22 cellular contexts compared by ENCODE assay signal in genomic region chr2:132429941-132430573, GRCh38. TPM values are rescaled to one million over a fixed set of nuclear protein-coding genes. Genes with fewer than 3 reads are reported as not detected.
"Had no signal": no experiment of that assay in that cellular context is flagged by ENCODE, and none has a peak within 500 bp of the region (broad histone marks: within the 10 kb centered on the region; RNA-seq: fewer than 3 reads in every experiment).

No MANE protein-coding gene starts in this region.

- H3K27me3 Mint-ChIP-seq: activated naive CD4-positive, alpha-beta T cell treated with anti-CD3 and anti-CD28 coated beads, Interleukin-2, amount 10 ng/mL, durations not matched to agents 7 days and 5 days; activated naive CD8-positive, alpha-beta T cell treated with anti-CD3 and anti-CD28 coated beads, Interleukin-2, amount 10 ng/mL, durations not matched to agents 7 days and 5 days had no signal

- H3K4me3 Mint-ChIP-seq: activated CD8-positive, alpha-beta T cell treated with anti-CD3 and anti-CD28 coated beads for 36 hours; activated naive CD4-positive, alpha-beta T cell treated with anti-CD3 and anti-CD28 coated beads, Interleukin-2, amount 10 ng/mL, durations not matched to agents 7 days and 5 days; activated naive CD8-positive, alpha-beta T cell treated with anti-CD3 and anti-CD28 coated beads, Interleukin-2, amount 10 ng/mL, durations not matched to agents 7 days and 5 days; activated T-cell treated with anti-CD3 and anti-CD28 coated beads, Interleukin-2, amount 50 U/mL, for 72 hours; T-helper 1 cell treated with Interleukin-12 subunit alpha and Interleukin-12 subunit beta and Interleukin-4 antibody, amounts not matched to agents 30 μg/mL and 1 μg/mL, for 36 hours had no signal

- H3K27ac ChIP-seq: adrenal gland, SJCRH30 had no signal

- H3K9me3 ChIP-seq: adrenal gland, SJCRH30, SK-N-SH had no signal

- H3K27ac Mint-ChIP-seq: activated CD8-positive, alpha-beta T cell treated with anti-CD3 and anti-CD28 coated beads for 36 hours; activated naive CD4-positive, alpha-beta T cell treated with anti-CD3 and anti-CD28 coated beads, Interleukin-2, amount 10 ng/mL, durations not matched to agents 7 days and 5 days; activated naive CD8-positive, alpha-beta T cell treated with anti-CD3 and anti-CD28 coated beads, Interleukin-2, amount 10 ng/mL, durations not matched to agents 7 days and 5 days; activated T-cell treated with anti-CD3 and anti-CD28 coated beads, Interleukin-2, amount 50 U/mL, for 72 hours; activated T-helper 2 cell treated with anti-CD3 and anti-CD28 coated beads, Interferon-gamma antibody, Interleukin-2, Interleukin-4, amounts not matched to agents 10 μg/mL and 5 μg/mL and 100 μg/mL, durations not matched to agents 14 hours and 24 hours and 36 hours; T-helper 1 cell treated with Interleukin-12 subunit alpha and Interleukin-12 subunit beta and Interleukin-4 antibody, amounts not matched to agents 30 μg/mL and 1 μg/mL, for 36 hours had no signal

- DNase-seq: activated CD4-positive, alpha-beta T cell treated with anti-CD3 and anti-CD28 coated beads for 4 hours; activated CD8-positive, alpha-beta memory T cell treated with anti-CD3 and anti-CD28 coated beads, Interleukin-2, amount 50 U/mL, for 4 hours; activated CD8-positive, alpha-beta T cell treated with anti-CD3 and anti-CD28 coated beads for 36 hours; activated gamma-delta T cell treated with Interleukin-2 at 50 U/mL for 16 hours; activated naive CD4-positive, alpha-beta T cell treated with anti-CD3 and anti-CD28 coated beads, Interleukin-2, amount 10 ng/mL, durations not matched to agents 7 days and 5 days; activated naive CD8-positive, alpha-beta T cell treated with anti-CD3 and anti-CD28 coated beads, Interleukin-2, amount 10 ng/mL, durations not matched to agents 7 days and 5 days; activated T-cell treated with anti-CD3 and anti-CD28 coated beads, Interleukin-2, amount 50 U/mL, for 72 hours; adrenal gland; anterior cingulate cortex; central memory CD4-positive, alpha-beta T cell; NCI-H1092; NCI-H1417; NCI-H1694; NCI-H2029; NCI-H2107; NCI-H524; Right ventricle myocardium superior; SJCRH30; SK-N-SH had no signal

- H3K27me3 ChIP-seq: adrenal gland, SJCRH30 had no signal

- H3K4me3 ChIP-seq: adrenal gland, SJCRH30 had no signal

- H3K4me1 ChIP-seq: adrenal gland, SJCRH30 had no signal

- H3K36me3 Mint-ChIP-seq: activated naive CD4-positive, alpha-beta T cell treated with anti-CD3 and anti-CD28 coated beads, Interleukin-2, amount 10 ng/mL, durations not matched to agents 7 days and 5 days; activated naive CD8-positive, alpha-beta T cell treated with anti-CD3 and anti-CD28 coated beads, Interleukin-2, amount 10 ng/mL, durations not matched to agents 7 days and 5 days had no signal

- H3K36me3 ChIP-seq: adrenal gland, SJCRH30 had no signal

- ATAC-seq: activated CD4-positive, CD25-positive, alpha-beta regulatory T cell treated with anti-CD3 and anti-CD28 coated beads, Interleukin-2, amount 50 U/mL, for 24 hours; activated CD8-positive, alpha-beta T cell treated with anti-CD3 and anti-CD28 coated beads for 36 hours; activated T-cell treated with anti-CD3 and anti-CD28 coated beads, Interleukin-2, amount 50 U/mL, for 72 hours had no signal

- H3K4me1 Mint-ChIP-seq: activated naive CD4-positive, alpha-beta T cell treated with anti-CD3 and anti-CD28 coated beads, Interleukin-2, amount 10 ng/mL, durations not matched to agents 7 days and 5 days; activated naive CD8-positive, alpha-beta T cell treated with anti-CD3 and anti-CD28 coated beads, Interleukin-2, amount 10 ng/mL, durations not matched to agents 7 days and 5 days had no signal

- H3K9me3 Mint-ChIP-seq: activated naive CD8-positive, alpha-beta T cell treated with anti-CD3 and anti-CD28 coated beads, Interleukin-2, amount 10 ng/mL, durations not matched to agents 7 days and 5 days had no signal

RNA-seq across cellular contexts. Expression of gene GPR39, which starts 13.5 kb away (rescaled TPM):
- total RNA-seq: activated CD8-positive, alpha-beta T cell treated with anti-CD3 and anti-CD28 coated beads for 36 hours; activated naive CD8-positive, alpha-beta T cell treated with anti-CD3 and anti-CD28 coated beads, Interleukin-2, amount 10 ng/mL, durations not matched to agents 7 days and 5 days; activated T-cell treated with anti-CD3 and anti-CD28 coated beads, Interleukin-2, amount 50 U/mL, for 72 hours; activated T-helper 2 cell treated with anti-CD3 and anti-CD28 coated beads, Interferon-gamma antibody, Interleukin-2, Interleukin-4, amounts not matched to agents 10 μg/mL and 5 μg/mL and 100 μg/mL, durations not matched to agents 14 hours and 24 hours and 36 hours; Right ventricle myocardium superior had no signal
